In the genomic region with DNA sequence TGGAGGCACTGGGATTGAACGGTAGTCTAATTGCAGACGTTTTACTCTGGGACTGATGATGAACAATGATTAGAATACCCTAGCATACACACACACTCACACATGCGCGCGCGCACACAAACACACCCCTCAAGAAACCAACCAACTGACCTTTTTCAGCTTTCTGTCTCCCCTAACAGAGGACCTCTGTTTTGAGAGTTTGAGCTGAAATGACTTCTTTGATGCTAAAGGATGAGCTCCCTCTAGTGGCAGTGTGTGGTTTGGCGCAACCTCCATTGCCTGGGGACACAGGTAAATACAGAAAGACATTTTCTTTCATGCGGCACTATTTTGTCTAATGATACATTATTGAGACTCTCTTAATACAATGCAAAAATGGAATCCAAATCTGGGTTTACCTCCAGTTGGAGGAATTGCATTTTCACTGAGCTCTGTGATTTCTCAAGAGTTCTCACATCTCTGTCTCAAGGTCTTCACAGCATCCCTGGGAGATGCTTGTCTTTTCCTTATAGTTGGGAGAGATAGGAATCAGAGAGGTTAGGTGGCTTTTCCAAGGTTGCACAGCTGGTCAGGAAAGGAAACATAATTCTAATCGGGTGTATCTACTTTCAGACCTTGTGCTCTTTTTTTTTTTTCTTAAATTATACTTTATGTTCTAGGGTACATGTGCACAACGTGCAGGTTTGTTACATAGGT, we compare ENCODE assay signal across 8 cellular contexts.
DNase-seq lines count a peak whose midpoint lies in the region; ATAC-seq, FAIRE-seq and TF ChIP-seq lines count a peak whose summit lies in the region.

No MANE protein-coding gene starts in this region.

- no peaks in the 10 kb centered on the region for H3K36me3 Mint-ChIP-seq in activated T-helper 1 cell treated with anti-CD3 and anti-CD28 coated beads, Interleukin-12 subunit alpha, Interleukin-12 subunit beta, Interleukin-2, Interleukin-4 antibody, amounts not matched to agents 30 ng/mL and 10 ng/mL and 1 ng/mL, durations not matched to agents 14 hours and 24 hours and 36 hours (ENCODE audit: low read depth)

- H4K8ac ChIP-seq in trophoblast cell (ENCODE audit: low read depth, low read length): no peak overlapping the region

- H3K27me3 Mint-ChIP-seq in activated T-helper 1 cell treated with anti-CD3 and anti-CD28 coated beads, Interleukin-12 subunit alpha, Interleukin-12 subunit beta, Interleukin-2, Interleukin-4 antibody, amounts not matched to agents 30 ng/mL and 10 ng/mL and 1 ng/mL, durations not matched to agents 14 hours and 24 hours and 36 hours (ENCODE audit: insufficient read depth): peaks cover 14% of the 10 kb centered on the region

- H3K4me3 ChIP-seq in trophoblast cell (ENCODE audit: low read depth, low read length) (no peak overlapping the region), uterus (no peak overlapping the region)

- DNase-seq in D341Med (ENCODE audit: low spot score): peak; percentile 70
- peak; percentile 56 for DNase-seq in GM20000 (ENCODE audit: low spot score)
- peak; percentile 36 for DNase-seq in RCC 7860 (ENCODE audit: low spot score)
- peak; percentile 52 for DNase-seq in activated T-helper 1 cell treated with anti-CD3 and anti-CD28 coated beads, Interleukin-12 subunit alpha, Interleukin-12 subunit beta, Interleukin-2, Interleukin-4 antibody, amounts not matched to agents 30 ng/mL and 10 ng/mL and 1 ng/mL, durations not matched to agents 14 hours and 24 hours and 36 hours (ENCODE audit: low spot score)
- peak in 1 of 2 donors; percentile 45 for DNase-seq in foreskin keratinocyte
- DNase-seq in trophoblast cell: peak; percentile 57 to 87
- DNase-seq in uterus: peak; percentile 17 to 24

- H2BK5ac ChIP-seq in trophoblast cell (ENCODE audit: low read depth, low read length, poor library complexity): no peak overlapping the region

- H2BK120ac ChIP-seq in trophoblast cell (ENCODE audit: insufficient read depth, low read length, poor library complexity): no peak overlapping the region

- H4K91ac ChIP-seq in trophoblast cell (ENCODE audit: low read depth, low read length): no peak overlapping the region

- no peaks in the 10 kb centered on the region for H3K79me1 ChIP-seq in trophoblast cell (ENCODE audit: low read length)

- H3K36me3 ChIP-seq in trophoblast cell (ENCODE audit: control insufficient read depth in 1 of 2, insufficient read depth in 2 of 2, low read length in 2 of 2): no peaks in the 10 kb centered on the region
- no peaks in the 10 kb centered on the region for H3K36me3 ChIP-seq in uterus

- H3K79me2 ChIP-seq in trophoblast cell (ENCODE audit: control insufficient read depth, insufficient read depth, low read length, poor library complexity): no peaks in the 10 kb centered on the region

- no peaks in the 10 kb centered on the region for H3K4me1 ChIP-seq in foreskin keratinocyte
- H3K4me1 ChIP-seq in trophoblast cell (ENCODE audit: control insufficient read depth in 1 of 2, insufficient read depth in 2 of 2, low read length in 2 of 2): no peaks in the 10 kb centered on the region
- H3K4me1 ChIP-seq in uterus: no peaks in the 10 kb centered on the region

- peak; percentile 73 for TF ChIP-seq RAD21 in Ishikawa (IDR thresholded peaks at IDR 0.05; ENCODE audit: low read depth)

- no peak overlapping the region for H2BK12ac ChIP-seq in trophoblast cell (ENCODE audit: low read length)

- H3K9ac ChIP-seq in trophoblast cell (ENCODE audit: low read length): no peak overlapping the region

- intact Hi-C loops in activated T-helper 1 cell treated with anti-CD3 and anti-CD28 coated beads, Interleukin-12 subunit alpha, Interleukin-12 subunit beta, Interleukin-2, Interleukin-4 antibody, amounts not matched to agents 30 ng/mL and 10 ng/mL and 1 ng/mL, durations not matched to agents 14 hours and 24 hours and 36 hours (cut with micrococcal nuclease): loop anchor here (1.0 to 5.0 kb wide), 3 partner anchors 40 to 1290 kb away; no protein-coding TSS in a partner anchor
- intact Hi-C loops in uterus (cut with DNase I; ENCODE audit: low total_unique reads): no loop called here

- no peaks in the 10 kb centered on the region for H3K9me3 ChIP-seq in trophoblast cell (ENCODE audit: insufficient read depth, low read depth, low read length)
- H3K9me3 ChIP-seq in uterus: no peaks in the 10 kb centered on the region

- no peak for TF ChIP-seq POLR2A in uterus (IDR thresholded peaks at IDR 0.05)

- H3K23ac ChIP-seq in trophoblast cell (ENCODE audit: low read length): no peak overlapping the region

- no CpG with 5 or more reads among the region's 10 CpGs for WGBS in trophoblast cell (ENCODE audit: extremely low coverage, insufficient coverage, insufficient read length)

- no peak overlapping the region for H3K18ac ChIP-seq in trophoblast cell (ENCODE audit: low read length)

- peak; percentile 74 for ATAC-seq in foreskin keratinocyte

- H3K4me1 Mint-ChIP-seq in activated T-helper 1 cell treated with anti-CD3 and anti-CD28 coated beads, Interleukin-12 subunit alpha, Interleukin-12 subunit beta, Interleukin-2, Interleukin-4 antibody, amounts not matched to agents 30 ng/mL and 10 ng/mL and 1 ng/mL, durations not matched to agents 14 hours and 24 hours and 36 hours (ENCODE audit: low read depth): peaks cover 30% of the 10 kb centered on the region

- no peak overlapping the region for H3K27ac Mint-ChIP-seq in activated T-helper 1 cell treated with anti-CD3 and anti-CD28 coated beads, Interleukin-12 subunit alpha, Interleukin-12 subunit beta, Interleukin-2, Interleukin-4 antibody, amounts not matched to agents 30 ng/mL and 10 ng/mL and 1 ng/mL, durations not matched to agents 14 hours and 24 hours and 36 hours

- no peak overlapping the region for H4K12ac ChIP-seq in trophoblast cell (ENCODE audit: low read depth, low read length)

- H3K4me2 ChIP-seq in trophoblast cell (ENCODE audit: low read length): no peak overlapping the region

- no peaks in the 10 kb centered on the region for H3K27me3 ChIP-seq in foreskin keratinocyte
- H3K27me3 ChIP-seq in trophoblast cell (ENCODE audit: insufficient read depth, low read length): no peaks in the 10 kb centered on the region
- no peaks in the 10 kb centered on the region for H3K27me3 ChIP-seq in uterus

- no peak overlapping the region for H3K27ac ChIP-seq in foreskin keratinocyte
- H3K27ac ChIP-seq in trophoblast cell (ENCODE audit: low read depth, low read length): no peak overlapping the region
- no peak overlapping the region for H3K27ac ChIP-seq in uterus

- no peak overlapping the region for H3K14ac ChIP-seq in trophoblast cell (ENCODE audit: low read length)

- FAIRE-seq in RCC 7860 (lab: Jason Lieb, UNC): peak; percentile 33

- H3K4ac ChIP-seq in trophoblast cell (ENCODE audit: low read depth, low read length): no peak overlapping the region

- TF ChIP-seq CTCF in GM20000 (IDR thresholded peaks at IDR 0.05; ENCODE audit: extremely low read depth, missing control alignments): peak; percentile 90
- peak; percentile 85 for TF ChIP-seq CTCF in foreskin keratinocyte (conservative IDR thresholded peaks at IDR 0.05)
- TF ChIP-seq CTCF in uterus (IDR thresholded peaks at IDR 0.05): peak in 3 of 4 experiments; percentile 39 to 48 (median 46)

- no peak overlapping the region for H2AFZ ChIP-seq in trophoblast cell (ENCODE audit: insufficient read depth, low read length, poor library complexity)

- TF ChIP-seq EP300 in Ishikawa (IDR thresholded peaks at IDR 0.05; ENCODE audit: borderline replicate concordance): no peak

- no peaks in the 10 kb centered on the region for H3K9me3 Mint-ChIP-seq in activated T-helper 1 cell treated with anti-CD3 and anti-CD28 coated beads, Interleukin-12 subunit alpha, Interleukin-12 subunit beta, Interleukin-2, Interleukin-4 antibody, amounts not matched to agents 30 ng/mL and 10 ng/mL and 1 ng/mL, durations not matched to agents 14 hours and 24 hours and 36 hours

- no peak overlapping the region for H2AK5ac ChIP-seq in trophoblast cell (ENCODE audit: low read length)

- no peak overlapping the region for H3K4me3 Mint-ChIP-seq in activated T-helper 1 cell treated with anti-CD3 and anti-CD28 coated beads, Interleukin-12 subunit alpha, Interleukin-12 subunit beta, Interleukin-2, Interleukin-4 antibody, amounts not matched to agents 30 ng/mL and 10 ng/mL and 1 ng/mL, durations not matched to agents 14 hours and 24 hours and 36 hours

TF ChIP-seq in Ishikawa, 13 proteins besides CTCF, POLR2A, EP300 and RAD21 (continues in another document):
- TF ChIP-seq TCF12 (IDR thresholded peaks at IDR 0.05; ENCODE audit: low read depth) (no peak), EGR1 (IDR thresholded peaks at IDR 0.05) (no peak), MAX (IDR thresholded peaks at IDR 0.05) (no peak), TEAD4 (IDR thresholded peaks at IDR 0.05) (no peak), ZBTB7A (IDR thresholded peaks at IDR 0.05; ENCODE audit: low read depth) (no peak), CEBPB (IDR thresholded peaks at IDR 0.05) (no peak), TAF1 (IDR thresholded peaks at IDR 0.05; ENCODE audit: low read depth) (no peak)
- TF ChIP-seq, protein P1, sequence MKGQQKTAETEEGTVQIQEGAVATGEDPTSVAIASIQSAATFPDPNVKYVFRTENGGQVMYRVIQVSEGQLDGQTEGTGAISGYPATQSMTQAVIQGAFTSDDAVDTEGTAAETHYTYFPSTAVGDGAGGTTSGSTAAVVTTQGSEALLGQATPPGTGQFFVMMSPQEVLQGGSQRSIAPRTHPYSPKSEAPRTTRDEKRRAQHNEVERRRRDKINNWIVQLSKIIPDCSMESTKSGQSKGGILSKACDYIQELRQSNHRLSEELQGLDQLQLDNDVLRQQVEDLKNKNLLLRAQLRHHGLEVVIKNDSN (IDR thresholded peaks at IDR 0.05): no peak
